1 cellular context compared by ENCODE assay signal in the genomic region with DNA sequence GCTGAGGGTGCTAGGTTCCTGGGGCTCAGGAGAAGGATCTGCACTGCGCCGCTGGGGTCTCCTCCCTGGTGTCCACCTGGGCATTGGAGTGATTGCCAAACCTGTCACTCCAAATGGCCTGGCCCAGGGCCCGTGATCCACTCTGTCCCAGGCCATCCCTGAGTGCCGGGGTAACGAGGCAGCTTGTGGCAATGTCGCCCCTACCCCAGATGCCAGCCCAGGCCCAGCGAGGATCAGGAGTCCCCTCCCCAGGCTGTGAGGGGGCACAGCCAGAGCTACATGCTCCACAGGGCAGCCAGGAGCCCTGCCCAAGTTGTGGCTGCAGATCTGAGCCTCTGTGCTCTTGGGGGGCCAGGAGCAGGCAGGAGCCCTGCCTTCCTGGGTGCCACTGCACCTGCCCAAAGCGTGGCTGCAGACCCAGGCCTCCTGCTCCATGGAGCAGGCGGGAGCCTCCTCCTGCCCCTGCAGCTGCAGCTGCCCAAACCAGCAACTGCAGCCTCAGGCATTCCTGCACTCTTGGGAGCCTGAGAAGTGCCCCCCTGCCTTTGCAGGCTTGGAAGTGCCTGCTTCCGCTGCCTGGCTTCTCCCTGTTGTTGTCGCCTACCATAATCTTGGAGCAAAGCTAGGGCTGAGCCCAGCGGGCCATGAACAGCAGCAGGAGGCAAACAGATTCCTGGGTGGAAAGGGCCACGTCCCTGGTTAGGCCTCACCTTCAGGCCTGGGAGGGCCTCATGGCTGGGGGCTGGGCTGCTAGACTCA.
A peak's percentile ranks its signal among the peaks of the same experiment; 100 is the strongest.
TF ChIP-seq lines count a peak whose summit lies in the region.

No MANE protein-coding gene starts in this region.

TF ChIP-seq in K562, 482 proteins besides CTCF, POLR2A, EP300 and RAD21:
- TF ChIP-seq, protein P1, sequence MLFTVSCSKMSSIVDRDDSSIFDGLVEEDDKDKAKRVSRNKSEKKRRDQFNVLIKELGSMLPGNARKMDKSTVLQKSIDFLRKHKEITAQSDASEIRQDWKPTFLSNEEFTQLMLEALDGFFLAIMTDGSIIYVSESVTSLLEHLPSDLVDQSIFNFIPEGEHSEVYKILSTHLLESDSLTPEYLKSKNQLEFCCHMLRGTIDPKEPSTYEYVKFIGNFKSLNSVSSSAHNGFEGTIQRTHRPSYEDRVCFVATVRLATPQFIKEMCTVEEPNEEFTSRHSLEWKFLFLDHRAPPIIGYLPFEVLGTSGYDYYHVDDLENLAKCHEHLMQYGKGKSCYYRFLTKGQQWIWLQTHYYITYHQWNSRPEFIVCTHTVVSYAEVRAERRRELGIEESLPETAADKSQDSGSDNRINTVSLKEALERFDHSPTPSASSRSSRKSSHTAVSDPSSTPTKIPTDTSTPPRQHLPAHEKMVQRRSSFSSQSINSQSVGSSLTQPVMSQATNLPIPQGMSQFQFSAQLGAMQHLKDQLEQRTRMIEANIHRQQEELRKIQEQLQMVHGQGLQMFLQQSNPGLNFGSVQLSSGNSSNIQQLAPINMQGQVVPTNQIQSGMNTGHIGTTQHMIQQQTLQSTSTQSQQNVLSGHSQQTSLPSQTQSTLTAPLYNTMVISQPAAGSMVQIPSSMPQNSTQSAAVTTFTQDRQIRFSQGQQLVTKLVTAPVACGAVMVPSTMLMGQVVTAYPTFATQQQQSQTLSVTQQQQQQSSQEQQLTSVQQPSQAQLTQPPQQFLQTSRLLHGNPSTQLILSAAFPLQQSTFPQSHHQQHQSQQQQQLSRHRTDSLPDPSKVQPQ (CRISPR knock-in tag; IDR thresholded peaks at IDR 0.05; ENCODE audit: borderline replicate concordance): no peak
- TF ChIP-seq POLR2G (IDR thresholded peaks at IDR 0.05; ENCODE audit: low read depth, low read length): peak; percentile 31; the same call in 1 of the 2 replicates
